11 cellular contexts compared by ENCODE assay signal in genomic region chr5:174531782-174532191, GRCh38.
DNase-seq lines count a peak whose midpoint lies in the region.
"Had no signal": no experiment of that assay in that cellular context is flagged by ENCODE, and none has a peak within 500 bp of the region (broad histone marks: within the 10 kb centered on the region; RNA-seq: fewer than 3 reads in every experiment).

No MANE protein-coding gene starts in this region.

- peaks cover 40% of the 10 kb centered on the region for H3K4me1 ChIP-seq in mesodermal cell (ENCODE audit: control insufficient read depth, insufficient read depth, low read length, poor library complexity, severe bottlenecking)

- no peaks in the 10 kb centered on the region for H3K36me3 Mint-ChIP-seq in activated CD4-positive, alpha-beta memory T cell treated with anti-CD3 and anti-CD28 coated beads, Interleukin-2, amount 10 ng/mL, durations not matched to agents 7 days and 5 days (ENCODE audit: low read depth)
- H3K36me3 Mint-ChIP-seq in activated naive CD8-positive, alpha-beta T cell treated with anti-CD3 and anti-CD28 coated beads for 36 hours = no peaks in the 10 kb centered on the region
- H3K36me3 Mint-ChIP-seq: WTC11 had no signal

- H3K4me1 Mint-ChIP-seq in activated CD4-positive, alpha-beta memory T cell treated with anti-CD3 and anti-CD28 coated beads, Interleukin-2, amount 10 ng/mL, durations not matched to agents 7 days and 5 days = peaks cover 10% of the 10 kb centered on the region
- no peaks in the 10 kb centered on the region for H3K4me1 Mint-ChIP-seq in activated naive CD8-positive, alpha-beta T cell treated with anti-CD3 and anti-CD28 coated beads for 36 hours

- POLR2A ChIA-PET in activated CD4-positive, alpha-beta memory T cell treated with anti-CD3 and anti-CD28 coated beads, Interleukin-2, amount 10 ng/mL, durations not matched to agents 7 days and 5 days (lab: Charles Lee) = no interaction called here

- H3K27me3 Mint-ChIP-seq in activated CD4-positive, alpha-beta memory T cell treated with anti-CD3 and anti-CD28 coated beads, Interleukin-2, amount 10 ng/mL, durations not matched to agents 7 days and 5 days = no peaks in the 10 kb centered on the region
- peaks cover 20% of the 10 kb centered on the region for H3K27me3 Mint-ChIP-seq in activated naive CD8-positive, alpha-beta T cell treated with anti-CD3 and anti-CD28 coated beads for 36 hours

- no peak overlapping the region for H3K4me3 ChIP-seq in mesodermal cell (ENCODE audit: extremely low read depth, insufficient read depth, low read length, poor library complexity, severe bottlenecking)
- H3K4me3 ChIP-seq: left ventricle myocardium inferior had no signal

- H3K9me3 Mint-ChIP-seq in activated CD4-positive, alpha-beta memory T cell treated with anti-CD3 and anti-CD28 coated beads, Interleukin-2, amount 10 ng/mL, durations not matched to agents 7 days and 5 days = no peaks in the 10 kb centered on the region
- H3K9me3 Mint-ChIP-seq in activated naive CD8-positive, alpha-beta T cell treated with anti-CD3 and anti-CD28 coated beads for 36 hours = no peaks in the 10 kb centered on the region
- H3K9me3 Mint-ChIP-seq: WTC11 had no signal

- DNase-seq in COR-L47 (lab: John Stamatoyannopoulos, UW) = peak; percentile 92
- DNase-seq in KBM-7 = peak; percentile 61
- peak; percentile 87 for DNase-seq in SW480 (ENCODE audit: low spot score)
- DNase-seq in activated CD4-positive, alpha-beta memory T cell treated with anti-CD3 and anti-CD28 coated beads, Interleukin-2, amount 10 ng/mL, durations not matched to agents 7 days and 5 days = no peak
- DNase-seq in activated naive CD8-positive, alpha-beta T cell treated with anti-CD3 and anti-CD28 coated beads for 36 hours = no peak
- DNase-seq in anterior cingulate cortex (lab: John Stamatoyannopoulos, UW) = no peak
- DNase-seq in SK-N-DZ (ENCODE audit: low spot score) = no peak
- DNase-seq: NCI-H2171 had no signal

- H3K27ac Mint-ChIP-seq in activated CD4-positive, alpha-beta memory T cell treated with anti-CD3 and anti-CD28 coated beads, Interleukin-2, amount 10 ng/mL, durations not matched to agents 7 days and 5 days = no peak overlapping the region
- no peak overlapping the region for H3K27ac Mint-ChIP-seq in activated naive CD8-positive, alpha-beta T cell treated with anti-CD3 and anti-CD28 coated beads for 36 hours
- H3K27ac Mint-ChIP-seq: WTC11 had no signal

- peak overlapping the region; percentile 93 for H3K27ac ChIP-seq in mesodermal cell (ENCODE audit: low read depth, low read length, severe bottlenecking)
- H3K27ac ChIP-seq: left ventricle myocardium inferior had no signal

- no CpG with 5 or more reads among the region's 7 CpGs for WGBS in mesodermal cell (ENCODE audit: insufficient coverage in 2 of 2), 2 experiments

- no peaks in the 10 kb centered on the region for H3K36me3 ChIP-seq in mesodermal cell (ENCODE audit: control insufficient read depth, insufficient read depth, low read length)
- H3K36me3 ChIP-seq: left ventricle myocardium inferior had no signal

- H3K4me3 Mint-ChIP-seq in activated CD4-positive, alpha-beta memory T cell treated with anti-CD3 and anti-CD28 coated beads, Interleukin-2, amount 10 ng/mL, durations not matched to agents 7 days and 5 days = no peak overlapping the region
- H3K4me3 Mint-ChIP-seq in activated naive CD8-positive, alpha-beta T cell treated with anti-CD3 and anti-CD28 coated beads for 36 hours = no peak overlapping the region
- H3K4me3 Mint-ChIP-seq: WTC11 had no signal

- H3K9me3 ChIP-seq in mesodermal cell (ENCODE audit: control insufficient read depth, low read length) = no peaks in the 10 kb centered on the region
- H3K9me3 ChIP-seq: left ventricle myocardium inferior had no signal

- in situ Hi-C loops in KBM-7 (cut with MboI; ENCODE audit: low pct_unique_long_range_greater_than_20kb, low sequenced_read_pairs) = no loop called here

- CTCF ChIA-PET in activated CD4-positive, alpha-beta memory T cell treated with anti-CD3 and anti-CD28 coated beads, Interleukin-2, amount 10 ng/mL, durations not matched to agents 7 days and 5 days (lab: Charles Lee) = no interaction called here

Comparison
In these comparisons a context has a peak if more than half of its experiments do, and no peak if none do; other contexts are left out.
1. DNase-seq: peak in COR-L47 (single experiment), KBM-7 (single experiment) and SW480 (single experiment); none in activated CD4-positive, alpha-beta memory T cell treated with anti-CD3 and anti-CD28 coated beads, Interleukin-2, amount 10 ng/mL, durations not matched to agents 7 days and 5 days (single experiment), activated naive CD8-positive, alpha-beta T cell treated with anti-CD3 and anti-CD28 coated beads for 36 hours (single experiment), anterior cingulate cortex (0 of 58) and SK-N-DZ (single experiment).